25 cellular contexts compared by ENCODE assay signal in the genomic region with DNA sequence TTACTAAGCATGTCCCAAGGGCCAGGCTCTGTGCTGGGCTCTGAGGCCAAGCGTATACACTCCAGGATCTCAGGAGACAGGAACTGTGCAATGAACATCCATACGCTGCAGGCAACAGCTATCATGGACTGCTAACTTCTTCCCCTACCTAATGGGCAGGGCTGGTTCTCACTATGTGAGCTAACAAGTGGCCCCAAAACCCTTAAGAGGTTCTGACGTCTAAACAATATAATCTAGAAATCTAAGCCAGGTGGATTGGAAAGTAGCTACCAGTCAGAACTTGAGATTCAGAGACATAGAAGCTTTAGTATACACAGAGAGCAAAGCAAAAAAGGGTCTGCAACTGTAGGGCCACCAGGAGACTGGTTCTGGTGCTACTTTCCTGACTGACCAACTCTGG.
"Had no signal": no experiment of that assay in that cellular context is flagged by ENCODE, and none has a peak within 500 bp of the region (broad histone marks: within the 10 kb centered on the region; RNA-seq: fewer than 3 reads in every experiment).

No MANE protein-coding gene starts in this region.

- H3K9me3 ChIP-seq: ascending aorta, esophagus squamous epithelium, gastrocnemius medialis, thoracic aorta, vagina had no signal

- H3K9me3 Mint-ChIP-seq: activated CD4-positive, alpha-beta memory T cell treated with anti-CD3 and anti-CD28 coated beads for 36 hours; activated naive CD4-positive, alpha-beta T cell treated with anti-CD3 and anti-CD28 coated beads, Interleukin-2, amount 50 U/mL, for 24 hours; activated T-helper 1 cell treated with anti-CD3 and anti-CD28 coated beads, Interleukin-12 subunit alpha, Interleukin-12 subunit beta, Interleukin-2, Interleukin-4 antibody, amounts not matched to agents 30 ng/mL and 10 ng/mL and 1 ng/mL, durations not matched to agents 14 hours and 24 hours and 36 hours; dendritic cell treated with granulocyte-macrophage colony-stimulating factor and Interleukin-4, amounts not matched to agents 40 ng/mL and 50 ng/mL, for 4 days; naive thymus-derived CD8-positive, alpha-beta T cell; neural progenitor cell; type B pancreatic cell had no signal

- H3K27me3 ChIP-seq: ascending aorta, brain microvascular endothelial cell, esophagus squamous epithelium, gastrocnemius medialis, neural progenitor cell, vagina had no signal

- H3K27me3 Mint-ChIP-seq: activated CD4-positive, alpha-beta memory T cell treated with anti-CD3 and anti-CD28 coated beads for 36 hours; activated naive CD4-positive, alpha-beta T cell treated with anti-CD3 and anti-CD28 coated beads, Interleukin-2, amount 50 U/mL, for 24 hours; dendritic cell treated with granulocyte-macrophage colony-stimulating factor and Interleukin-4, amounts not matched to agents 40 ng/mL and 50 ng/mL, for 4 days; naive thymus-derived CD8-positive, alpha-beta T cell; type B pancreatic cell had no signal

- H3K4me3 Mint-ChIP-seq: activated CD4-positive, alpha-beta memory T cell treated with anti-CD3 and anti-CD28 coated beads for 36 hours; activated naive CD4-positive, alpha-beta T cell treated with anti-CD3 and anti-CD28 coated beads, Interleukin-2, amount 50 U/mL, for 24 hours; activated T-helper 1 cell treated with anti-CD3 and anti-CD28 coated beads, Interleukin-12 subunit alpha, Interleukin-12 subunit beta, Interleukin-2, Interleukin-4 antibody, amounts not matched to agents 30 ng/mL and 10 ng/mL and 1 ng/mL, durations not matched to agents 14 hours and 24 hours and 36 hours; dendritic cell treated with granulocyte-macrophage colony-stimulating factor and Interleukin-4, amounts not matched to agents 40 ng/mL and 50 ng/mL, for 4 days; naive thymus-derived CD8-positive, alpha-beta T cell; neural progenitor cell; type B pancreatic cell had no signal

- FAIRE-seq: endothelial cell of umbilical vein, islet of Langerhans had no signal

- H2AFZ ChIP-seq: neural progenitor cell had no signal

- H3K36me3 ChIP-seq: ascending aorta, neural progenitor cell had no signal

- H3K36me3 Mint-ChIP-seq: activated CD4-positive, alpha-beta memory T cell treated with anti-CD3 and anti-CD28 coated beads for 36 hours had no signal

- H3K4me3 ChIP-seq: ascending aorta, esophagus squamous epithelium, gastrocnemius medialis, lung, neural progenitor cell, thoracic aorta, vagina had no signal

- DNase-seq: activated CD4-positive, alpha-beta memory T cell treated with anti-CD3 and anti-CD28 coated beads for 36 hours; activated CD4-positive, alpha-beta T cell treated with anti-CD3 and anti-CD28 coated beads for 48 hours; activated gamma-delta T cell treated with Interleukin-2 at 50 U/mL for 16 hours; brain microvascular endothelial cell; caudate nucleus; effector CD8-positive, alpha-beta T cell; esophagus squamous epithelium; gastrocnemius medialis; head of caudate nucleus; naive thymus-derived CD8-positive, alpha-beta T cell; retina; stimulated activated CD4-positive, alpha-beta T cell treated with anti-CD3 and anti-CD28 coated beads, Interleukin-2, amount 100 ng/mL, for 48 hours; stimulated activated CD8-positive, alpha-beta memory T cell treated with anti-CD3 and anti-CD28 coated beads, Interleukin-4, amount 100 ng/mL, for 48 hours; stimulated activated naive CD4-positive, alpha-beta T cell had no signal

- H3K9ac ChIP-seq: neural progenitor cell had no signal

- H3K27ac ChIP-seq: ascending aorta, brain microvascular endothelial cell, gastrocnemius medialis, neural progenitor cell, thoracic aorta, vagina had no signal

- ATAC-seq: gastrocnemius medialis; naive thymus-derived CD8-positive, alpha-beta T cell had no signal

- H3K4me1 ChIP-seq: ascending aorta had no signal

- H3K27ac Mint-ChIP-seq: activated CD4-positive, alpha-beta memory T cell treated with anti-CD3 and anti-CD28 coated beads for 36 hours; activated naive CD4-positive, alpha-beta T cell treated with anti-CD3 and anti-CD28 coated beads, Interleukin-2, amount 50 U/mL, for 24 hours; activated T-helper 1 cell treated with anti-CD3 and anti-CD28 coated beads, Interleukin-12 subunit alpha, Interleukin-12 subunit beta, Interleukin-2, Interleukin-4 antibody, amounts not matched to agents 30 ng/mL and 10 ng/mL and 1 ng/mL, durations not matched to agents 14 hours and 24 hours and 36 hours; dendritic cell treated with granulocyte-macrophage colony-stimulating factor and Interleukin-4, amounts not matched to agents 40 ng/mL and 50 ng/mL, for 4 days; neural progenitor cell had no signal
